In the genomic region with DNA sequence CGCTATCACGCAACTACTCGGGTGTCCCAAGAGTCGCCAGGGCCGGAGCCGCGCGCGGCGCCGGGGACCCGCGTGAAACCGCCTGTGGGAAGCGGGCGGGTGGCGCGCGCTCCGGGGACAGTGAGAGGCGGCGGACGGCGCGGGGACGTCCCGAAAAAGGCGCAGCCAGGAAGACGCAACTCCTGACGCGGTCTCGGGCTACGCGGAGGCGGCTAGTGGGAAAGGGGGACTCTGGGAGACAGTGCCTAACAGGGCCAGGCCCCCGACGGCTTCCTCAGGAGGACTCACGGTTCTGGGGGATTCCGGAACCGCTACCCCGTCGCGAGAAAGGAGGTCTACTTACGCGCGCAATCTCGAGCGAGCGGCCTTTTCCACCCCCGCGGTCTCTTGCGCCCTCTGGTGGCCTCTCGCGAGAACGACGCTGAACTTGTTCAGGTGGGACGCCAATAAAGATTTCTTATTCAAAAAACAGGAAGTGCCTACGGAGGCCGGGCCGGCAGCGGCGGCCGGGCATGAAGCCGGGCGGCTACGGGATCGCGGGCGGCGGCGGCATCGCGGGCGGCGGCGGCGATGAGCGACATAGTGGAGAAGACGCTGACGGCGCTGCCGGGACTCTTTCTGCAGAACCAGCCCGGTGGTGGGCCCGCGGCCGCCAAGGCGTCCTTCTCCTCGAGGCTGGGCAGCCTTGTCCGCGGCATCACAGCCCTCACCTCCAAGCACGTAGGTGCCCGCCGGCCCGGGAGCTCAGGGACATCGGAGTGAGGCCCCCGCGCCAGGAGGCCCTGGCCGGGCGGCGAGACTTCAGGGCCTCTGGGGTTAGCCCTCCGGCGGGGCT, we compare ENCODE assay signal across 8 cellular contexts. TPM values are rescaled to one million over a fixed set of nuclear protein-coding genes. Genes with fewer than 3 reads are reported as not detected.
DNase-seq lines count a peak whose midpoint lies in the region; ATAC-seq and TF ChIP-seq lines count a peak whose summit lies in the region.

Gene AP4E1 (plus strand): TSS at position 475 of the 835 bp plus-strand sequence. CDS start 96 bp downstream, at position 571.

- CTCF ChIA-PET in activated naive CD4-positive, alpha-beta T cell treated with anti-CD3 and anti-CD28 coated beads, Interleukin-2, amount 10 ng/mL, durations not matched to agents 7 days and 5 days (lab: Charles Lee) = interaction anchor here (0.7 to 1.8 kb wide), 8 partner anchors 21 to 234 kb away, joined by 3 to 7 read pairs (median 5); no protein-coding TSS in a partner anchor

- no peaks in the 10 kb centered on the region for H3K27me3 ChIP-seq in suprapubic skin

- peak within 1 kb of the TSS; percentile 88 for H3K4me3 Mint-ChIP-seq in activated naive CD4-positive, alpha-beta T cell treated with anti-CD3 and anti-CD28 coated beads, Interleukin-2, amount 10 ng/mL, durations not matched to agents 7 days and 5 days

- TF ChIP-seq POLR2A in GM10847 (IDR thresholded peaks at IDR 0.05; ENCODE audit: extremely low read depth, insufficient read length) = peak; percentile 50
- TF ChIP-seq POLR2A in suprapubic skin (IDR thresholded peaks at IDR 0.05) = no peak

- no peak within 1 kb of the TSS for H3K27ac ChIP-seq in SK-N-MC
- peak within 1 kb of the TSS; percentile 95 for H3K27ac ChIP-seq in suprapubic skin

- no peak for TF ChIP-seq EP300 in suprapubic skin (IDR thresholded peaks at IDR 0.05)

- H3K4me1 ChIP-seq in suprapubic skin = peaks cover 30% of the 10 kb centered on the region

- peaks cover 20% of the 10 kb centered on the region for H3K36me3 Mint-ChIP-seq in activated naive CD4-positive, alpha-beta T cell treated with anti-CD3 and anti-CD28 coated beads, Interleukin-2, amount 10 ng/mL, durations not matched to agents 7 days and 5 days

- no peaks in the 10 kb centered on the region for H3K9me3 Mint-ChIP-seq in activated naive CD4-positive, alpha-beta T cell treated with anti-CD3 and anti-CD28 coated beads, Interleukin-2, amount 10 ng/mL, durations not matched to agents 7 days and 5 days

- H3K9me3 ChIP-seq in SK-N-MC (ENCODE audit: low read depth, low read length) (no peaks in the 10 kb centered on the region), suprapubic skin (no peaks in the 10 kb centered on the region)

- TF ChIP-seq CTCF in suprapubic skin (IDR thresholded peaks at IDR 0.05) = peak; percentile 92 to 97

- H3K27me3 Mint-ChIP-seq in activated naive CD4-positive, alpha-beta T cell treated with anti-CD3 and anti-CD28 coated beads, Interleukin-2, amount 10 ng/mL, durations not matched to agents 7 days and 5 days = no peaks in the 10 kb centered on the region

- 0% methylated on average over 29 of the region's 102 CpGs for WGBS in suprapubic skin

- H3K4me3 ChIP-seq in SK-N-MC = peak within 1 kb of the TSS; percentile 91
- peak within 1 kb of the TSS; percentile 99 for H3K4me3 ChIP-seq in suprapubic skin

- H3K4me1 Mint-ChIP-seq in activated naive CD4-positive, alpha-beta T cell treated with anti-CD3 and anti-CD28 coated beads, Interleukin-2, amount 10 ng/mL, durations not matched to agents 7 days and 5 days = peaks cover 24% of the 10 kb centered on the region

- H3K36me3 ChIP-seq in SK-N-MC (ENCODE audit: insufficient read depth, low read length) = no peaks in the 10 kb centered on the region; the same call in 1 of the 2 replicates
- H3K36me3 ChIP-seq in suprapubic skin = peaks cover 13% of the 10 kb centered on the region

- H3K27ac Mint-ChIP-seq in activated naive CD4-positive, alpha-beta T cell treated with anti-CD3 and anti-CD28 coated beads, Interleukin-2, amount 10 ng/mL, durations not matched to agents 7 days and 5 days = peak within 1 kb of the TSS; percentile 97

- H3K9ac ChIP-seq in SK-N-MC (ENCODE audit: insufficient read length) = peak within 1 kb of the TSS; percentile 85

- DNase-seq in NCI-H1048 (lab: John Stamatoyannopoulos, UW) (peak; percentile 87), SK-N-MC (ENCODE audit: low read depth, low spot score) (peak; percentile 64), germinal center (ENCODE audit: low spot score) (peak; percentile 82), nucleus accumbens (lab: John Stamatoyannopoulos, UW) (peak in 54 of 56 donors; percentile 42 to 93 (median 87)), suprapubic skin (ENCODE audit: low spot score in 2 of 2) (peak; percentile 94 to 96)
- peak; percentile 94 for DNase-seq in activated naive CD4-positive, alpha-beta T cell treated with anti-CD3 and anti-CD28 coated beads, Interleukin-2, amount 10 ng/mL, durations not matched to agents 7 days and 5 days

- peak; percentile 51 for ATAC-seq in HG02588 (IDR thresholded peaks at IDR 0.05; ENCODE audit: unreplicated experiment)

RNA-seq across cellular contexts. Expression of gene AP4E1, which starts in this region (rescaled TPM):
- total RNA-seq in suprapubic skin = 10 to 100 TPM; 12.7 to 18.7 (median 13.0) TPM
